ENCODE assay signal across 11 cellular contexts in the genomic region with DNA sequence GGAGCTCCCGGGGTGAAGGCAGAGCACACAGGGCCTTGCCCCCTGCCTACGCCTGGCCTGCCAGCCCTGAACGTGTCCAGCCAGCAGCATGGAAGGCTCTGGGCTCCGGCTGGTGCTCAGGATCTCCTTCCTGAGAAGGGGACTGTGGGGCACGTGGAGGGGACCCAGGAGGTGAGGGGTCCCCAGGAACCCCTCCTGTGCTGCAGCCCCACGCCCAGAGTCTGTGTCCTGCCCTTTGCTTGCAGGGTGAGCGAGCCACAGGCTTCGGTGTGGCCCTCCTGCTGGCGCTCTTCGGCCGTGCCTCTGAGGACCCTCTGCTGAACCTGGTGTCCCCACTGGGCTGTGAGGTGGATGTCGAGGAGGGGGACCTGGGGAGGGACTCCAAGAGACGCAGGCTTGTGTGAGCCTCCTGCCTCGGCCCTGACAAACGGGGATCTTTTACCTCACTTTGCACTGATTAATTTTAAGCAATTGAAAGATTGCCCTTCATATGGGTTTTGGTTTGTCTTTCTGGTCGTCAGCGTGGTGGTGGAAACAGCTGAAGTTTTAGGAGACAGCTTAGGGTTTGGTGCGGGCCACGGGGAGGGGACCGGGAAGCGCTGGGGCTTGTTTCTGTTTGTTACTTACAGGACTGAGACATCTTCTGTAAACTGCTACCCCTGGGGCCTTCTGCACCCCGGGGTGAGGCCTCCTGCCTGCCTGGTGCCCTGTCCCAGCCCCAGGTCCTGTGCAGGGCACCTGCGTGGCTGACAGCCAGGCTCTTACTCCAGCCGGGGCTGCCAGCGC. TPM values are rescaled to one million over a fixed set of nuclear protein-coding genes. Genes with fewer than 3 reads are reported as not detected.
DNase-seq lines count a peak whose midpoint lies in the region; ATAC-seq and TF ChIP-seq lines count a peak whose summit lies in the region.
"Had no signal": no experiment of that assay in that cellular context is flagged by ENCODE, and none has a peak within 500 bp of the region (broad histone marks: within the 10 kb centered on the region; RNA-seq: fewer than 3 reads in every experiment).

No MANE protein-coding gene starts in this region.

- intact Hi-C loops in Right ventricle myocardium superior (cut with DNase I) (no loop called here), Right ventricle myocardium inferior (cut with DNase I) (no loop called here), spleen (cut with DNase I; ENCODE audit: low total_unique reads) (no loop called here)

- no peaks in the 10 kb centered on the region for H3K36me3 ChIP-seq in SJCRH30
- peaks cover 0 to 55% (median 15%) of the 10 kb centered on the region in 6 donors for H3K36me3 ChIP-seq in spleen
- H3K36me3 ChIP-seq: transverse colon had no signal

- WGBS in spleen, 5 donors: 92 to 95% (median 94%) methylated on average over 25 of the region's 25 CpGs

- DNase-seq in Right ventricle myocardium superior: peak; percentile 32
- no peak for DNase-seq in Right ventricle myocardium inferior (ENCODE audit: missing footprints)
- peak; percentile 5 for DNase-seq in SJCRH30
- peak; percentile 37 for DNase-seq in islet precursor cell
- peak; percentile 72 for DNase-seq in spleen
- DNase-seq in hippocampal formation (lab: John Stamatoyannopoulos, UW): no peak
- no peak for DNase-seq in kidney glomerular epithelial cell (lab: John Stamatoyannopoulos, UW)
- DNase-seq in stimulated activated CD4-positive, alpha-beta T cell treated with anti-CD3 and anti-CD28 coated beads, Interleukin-4, amount 100 ng/mL, for 4 hours: no peak
- DNase-seq: dermis blood vessel endothelial cell; NK-92 treated with Interleukin-12 subunit alpha and Interleukin-12 subunit beta, amount 100 ng/mL, for 24 hours had no signal

- no peak for TF ChIP-seq CTCF in spleen (IDR thresholded peaks at IDR 0.05 in 8 of 11, conservative IDR thresholded peaks at IDR 0.05 in 3 of 11)

- H3K9me3 ChIP-seq in SJCRH30 (replicated peaks) (no peaks in the 10 kb centered on the region), spleen (no peaks in the 10 kb centered on the region)
- H3K9me3 ChIP-seq: transverse colon had no signal

- ATAC-seq in Right ventricle myocardium superior (ENCODE audit: poor library complexity) (no peak), Right ventricle myocardium inferior (no peak)

- no peak overlapping the region for H3K4me3 ChIP-seq in SJCRH30
- H3K4me3 ChIP-seq in spleen: no peak overlapping the region
- H3K4me3 ChIP-seq: transverse colon had no signal

- peaks cover 11% of the 10 kb centered on the region for H3K4me1 ChIP-seq in SJCRH30
- no peaks in the 10 kb centered on the region for H3K4me1 ChIP-seq in spleen
- H3K4me1 ChIP-seq: transverse colon had no signal

- H3K27ac ChIP-seq in SJCRH30: no peak overlapping the region
- no peak overlapping the region for H3K27ac ChIP-seq in spleen
- H3K27ac ChIP-seq: transverse colon had no signal

- no peak for TF ChIP-seq POLR2A in spleen (IDR thresholded peaks at IDR 0.05)

- H3K27me3 ChIP-seq in SJCRH30 (no peaks in the 10 kb centered on the region), spleen (replicated peaks in 1 of 7) (peaks cover 0 to 9% (median 3%) of the 10 kb centered on the region in 7 donors)
- H3K27me3 ChIP-seq: transverse colon had no signal

RNA-seq across cellular contexts. Expression of a gene that starts 22.5 kb away (rescaled TPM):
- 24.4 TPM for total RNA-seq in Right ventricle myocardium superior
- 23.3 TPM for total RNA-seq in Right ventricle myocardium inferior
- total RNA-seq in SJCRH30 (2014; rRNA removed; shearing (Covaris generic)): 3.9 and 6.3 TPM in 2 replicates
- total RNA-seq in spleen: 10 to 100 TPM; 31.7 to 61.7 (median 56.4) TPM
- 10 to 100 TPM; 19.3 to 56.7 (median 50.6) TPM for polyA plus RNA-seq in spleen

Comparison
In these comparisons a context has a peak if more than half of its experiments do, and no peak if none do; other contexts are left out.
1. DNase-seq: peak in Right ventricle myocardium superior (single experiment), SJCRH30 (2 of 2), islet precursor cell (single experiment) and spleen (single experiment); none in Right ventricle myocardium inferior (single experiment), hippocampal formation (0 of 2), kidney glomerular epithelial cell (single experiment) and stimulated activated CD4-positive, alpha-beta T cell treated with anti-CD3 and anti-CD28 coated beads, Interleukin-4, amount 100 ng/mL, for 4 hours (0 of 2).